22 cellular contexts compared by ENCODE assay signal in genomic region chr1:169563650-169564049, GRCh38. TPM values are rescaled to one million over a fixed set of nuclear protein-coding genes. Genes with fewer than 3 reads are reported as not detected.
"Had no signal": no experiment of that assay in that cellular context is flagged by ENCODE, and none has a peak within 500 bp of the region (broad histone marks: within the 10 kb centered on the region; RNA-seq: fewer than 3 reads in every experiment).

No MANE protein-coding gene starts in this region.

- H3K27ac Mint-ChIP-seq: naive thymus-derived CD8-positive, alpha-beta T cell; stimulated activated memory B cell treated with anti-CD40 and anti-IgM and Interleukin-4, amounts not matched to agents 10 μg/mL and 1 μg/mL and 100 μg/mL, for 72 hours had no signal

- DNase-seq: dorsolateral prefrontal cortex; effector CD8-positive, alpha-beta T cell; gastrocnemius medialis; islet precursor cell; mammary epithelial cell; mucosa of descending colon; naive thymus-derived CD8-positive, alpha-beta T cell; posterior cingulate gyrus; spleen; stimulated activated CD4-positive, alpha-beta T cell treated with anti-CD3 and anti-CD28 coated beads, Interleukin-15, amount 100 ng/mL, for 24 hours; stimulated activated CD4-positive, alpha-beta T cell treated with anti-CD3 and anti-CD28 coated beads, Interleukin-1b, Interleukin-23, amount 100 ng/mL, for 48 hours; stimulated activated CD4-positive, alpha-beta T cell treated with anti-CD3 and anti-CD28 coated beads, Interleukin-4, amount 100 ng/mL, for 24 hours; stomach; substantia nigra; transverse colon had no signal

- H3K4me1 Mint-ChIP-seq: stimulated activated memory B cell treated with anti-CD40 and anti-IgM and Interleukin-4, amounts not matched to agents 10 μg/mL and 1 μg/mL and 100 μg/mL, for 72 hours had no signal

- H3K4me3 ChIP-seq: coronary artery, dorsolateral prefrontal cortex, gastrocnemius medialis, mucosa of descending colon, spleen, stomach, thoracic aorta, transverse colon had no signal

- ATAC-seq: esophagus mucosa; gastrocnemius medialis; left lobe of liver; mucosa of descending colon; naive thymus-derived CD8-positive, alpha-beta T cell; sciatic nerve; stimulated activated memory B cell treated with anti-CD40 and anti-IgM and Interleukin-4, amounts not matched to agents 10 μg/mL and 1 μg/mL and 100 μg/mL, for 72 hours had no signal

- H3K4me3 Mint-ChIP-seq: naive thymus-derived CD8-positive, alpha-beta T cell; stimulated activated memory B cell treated with anti-CD40 and anti-IgM and Interleukin-4, amounts not matched to agents 10 μg/mL and 1 μg/mL and 100 μg/mL, for 72 hours had no signal

RNA-seq across cellular contexts. Expression of gene F5, which starts 22.6 kb away (rescaled TPM):
- total RNA-seq: mammary epithelial cell, osteoblast had no signal
